ENCODE assay signal across 3 cellular contexts in the genomic region with DNA sequence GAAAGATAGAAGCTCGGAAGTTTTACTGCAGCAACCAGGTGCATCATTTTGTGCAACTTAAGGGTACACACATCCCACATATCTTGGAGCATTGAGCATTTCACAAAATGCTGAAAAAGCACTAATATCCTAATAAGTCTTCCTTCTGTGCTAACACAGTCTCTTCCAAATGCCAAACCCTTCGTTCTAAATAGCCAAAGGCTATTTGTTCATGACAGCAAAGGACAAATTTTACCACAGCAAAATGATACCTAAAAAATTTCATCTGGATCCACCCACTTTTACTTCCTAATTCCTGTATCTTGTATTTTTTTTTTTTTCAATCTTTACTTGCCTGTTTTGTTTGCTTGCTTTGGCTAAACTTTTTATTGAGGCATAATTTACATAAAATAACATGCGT.
"Had no signal": no experiment of that assay in that cellular context is flagged by ENCODE, and none has a peak within 500 bp of the region (broad histone marks: within the 10 kb centered on the region; RNA-seq: fewer than 3 reads in every experiment).

No MANE protein-coding gene starts in this region.

- DNase-seq: GDM1, GF-D8 had no signal

- ATAC-seq: GM12878 had no signal

- H3K4me3 ChIP-seq: GM12878 had no signal
